In the genomic region with DNA sequence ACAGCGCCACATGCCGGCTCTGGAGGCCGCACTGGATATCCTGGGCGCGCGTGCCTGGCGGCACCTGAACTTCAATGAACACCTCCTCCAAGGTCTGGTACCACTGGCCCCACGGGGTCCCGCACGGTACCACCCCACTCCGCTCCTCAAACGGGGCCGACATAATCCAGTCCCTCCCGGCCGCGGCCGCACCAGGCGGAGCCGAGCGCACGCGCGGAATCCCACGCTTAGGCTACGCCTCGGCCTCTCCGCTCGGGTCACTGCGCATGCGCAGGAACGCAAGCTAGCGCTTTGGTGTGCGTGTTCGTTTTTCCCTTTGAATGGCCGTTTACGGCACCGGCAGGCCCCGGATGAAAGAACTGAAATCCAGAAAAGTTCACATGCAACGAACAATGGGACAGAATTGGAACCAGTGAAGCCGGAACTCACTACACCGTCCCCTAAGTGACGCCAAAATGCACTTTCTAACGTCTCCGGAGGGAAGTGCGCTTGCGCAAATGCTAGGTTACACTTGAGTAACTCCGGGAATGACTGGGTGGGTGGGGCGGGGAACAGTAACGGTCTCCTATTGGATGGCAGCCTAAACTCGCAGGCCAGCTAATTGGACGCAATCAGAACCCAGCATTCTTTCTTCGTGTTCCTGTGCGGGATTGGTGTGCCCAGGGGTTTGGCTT, we compare ENCODE assay signal across 7 cellular contexts.
DNase-seq lines count a peak whose midpoint lies in the region; ATAC-seq and TF ChIP-seq lines count a peak whose summit lies in the region.

A gene with protein sequence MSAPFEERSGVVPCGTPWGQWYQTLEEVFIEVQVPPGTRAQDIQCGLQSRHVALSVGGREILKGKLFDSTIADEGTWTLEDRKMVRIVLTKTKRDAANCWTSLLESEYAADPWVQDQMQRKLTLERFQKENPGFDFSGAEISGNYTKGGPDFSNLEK (minus strand): TSS at position 215 of the 674 bp plus-strand sequence. CDS start 52 bp downstream, at position 163.

- H3K4me3 ChIP-seq in astrocyte of the spinal cord (ENCODE audit: low read depth, low read length) (peak within 1 kb of the TSS; percentile 88), retinal pigment epithelial cell (ENCODE audit: low read length) (peak within 1 kb of the TSS; percentile 72)

- DNase-seq in NCI-H2081 (lab: John Stamatoyannopoulos, UW) (peak; percentile 96 to 99), T1000 (lab: John Stamatoyannopoulos, UW) (peak; percentile 96), astrocyte of the spinal cord (ENCODE audit: low read depth, low spot score) (peak; percentile 98), hypothalamus (lab: John Stamatoyannopoulos, UW) (peak; percentile 84 to 100 (median 97)), retinal pigment epithelial cell (ENCODE audit: low read depth) (peak; percentile 97)

- TF ChIP-seq CTCF in astrocyte of the spinal cord (IDR thresholded peaks at IDR 0.05; ENCODE audit: low read depth, low read length) (peak; percentile 44), retinal pigment epithelial cell (conservative IDR thresholded peaks at IDR 0.05; ENCODE audit: low read depth, low read length) (peak; percentile 19)

- in situ Hi-C loops in astrocyte of the spinal cord (cut with HindIII; ENCODE audit: low sequenced_read_pairs), result no loop called here

- ATAC-seq in GM18508 (IDR thresholded peaks at IDR 0.05; ENCODE audit: insufficient read depth, unreplicated experiment) (peak; percentile 76), HG03025 (IDR thresholded peaks at IDR 0.05; ENCODE audit: low FRiP score, unreplicated experiment) (peak; percentile 82)

Comparison
In these comparisons a context has a peak if more than half of its experiments do, and no peak if none do; other contexts are left out.
1. Peak in every context shown above with its lines: DNase-seq, ATAC-seq and H3K4me3 ChIP-seq.